In genomic region chr19:10305139-10305806, GRCh38 we compare ENCODE assay signal across 12 cellular contexts. TPM values are rescaled to one million over a fixed set of nuclear protein-coding genes. Genes with fewer than 3 reads are reported as not detected.
DNase-seq lines count a peak whose midpoint lies in the region; ATAC-seq and TF ChIP-seq lines count a peak whose summit lies in the region.
"Had no signal": no experiment of that assay in that cellular context is flagged by ENCODE, and none has a peak within 500 bp of the region (broad histone marks: within the 10 kb centered on the region; RNA-seq: fewer than 3 reads in every experiment).

No MANE protein-coding gene starts in this region.

- peaks cover 9% of the 10 kb centered on the region for H3K27me3 Mint-ChIP-seq in CD4-positive, CD25-positive, alpha-beta regulatory T cell
- no peaks in the 10 kb centered on the region for H3K27me3 Mint-ChIP-seq in natural killer cell (ENCODE audit: low read depth in 2 of 2)
- H3K27me3 Mint-ChIP-seq: natural killer cell treated with Interleukin-12 subunit alpha and Interleukin-12 subunit beta and Interleukin-15 and Interleukin-18, amount 100 ng/mL, for 72 hours had no signal

- no peak for TF ChIP-seq CTCF in natural killer cell (IDR thresholded peaks at IDR 0.05)

- H3K27me3 ChIP-seq in CD4-positive, CD25-positive, alpha-beta regulatory T cell (ENCODE audit: control insufficient read depth, insufficient read depth, low read length) = no peaks in the 10 kb centered on the region
- H3K27me3 ChIP-seq in SJCRH30 = no peaks in the 10 kb centered on the region

- H3K9me3 ChIP-seq in CD4-positive, CD25-positive, alpha-beta regulatory T cell (ENCODE audit: control insufficient read depth in 2 of 2, low read length in 2 of 2) = no peaks in the 10 kb centered on the region
- H3K9me3 ChIP-seq in SJCRH30 (replicated peaks) = no peaks in the 10 kb centered on the region

- no peaks in the 10 kb centered on the region for H3K36me3 Mint-ChIP-seq in CD4-positive, CD25-positive, alpha-beta regulatory T cell
- H3K36me3 Mint-ChIP-seq in natural killer cell = no peaks in the 10 kb centered on the region
- H3K36me3 Mint-ChIP-seq: natural killer cell treated with Interleukin-12 subunit alpha and Interleukin-12 subunit beta and Interleukin-15 and Interleukin-18, amount 100 ng/mL, for 72 hours had no signal

- intact Hi-C loops in natural killer cell (cut with micrococcal nuclease) = no loop called here

- H3K27ac Mint-ChIP-seq in CD4-positive, CD25-positive, alpha-beta regulatory T cell = peak overlapping the region in 2 of 3 donors; percentile 11 to 26
- no peak overlapping the region for H3K27ac Mint-ChIP-seq in natural killer cell
- H3K27ac Mint-ChIP-seq: endodermal cell; natural killer cell treated with Interleukin-12 subunit alpha and Interleukin-12 subunit beta and Interleukin-15 and Interleukin-18, amount 100 ng/mL, for 72 hours had no signal

- H3K4me1 Mint-ChIP-seq in CD4-positive, CD25-positive, alpha-beta regulatory T cell = no peaks in the 10 kb centered on the region
- H3K4me1 Mint-ChIP-seq in natural killer cell = no peaks in the 10 kb centered on the region
- H3K4me1 Mint-ChIP-seq: endodermal cell had no signal

- H3K4me3 ChIP-seq in CD4-positive, CD25-positive, alpha-beta regulatory T cell (ENCODE audit: low read depth, low read length) = no peak overlapping the region
- no peak overlapping the region for H3K4me3 ChIP-seq in SJCRH30

- ATAC-seq in CD4-positive, CD25-positive, alpha-beta regulatory T cell (ENCODE audit: low read depth in 2 of 2) = no peak
- ATAC-seq in natural killer cell = no peak
- no peak for ATAC-seq in GM18858 (IDR thresholded peaks at IDR 0.05; ENCODE audit: unreplicated experiment)
- ATAC-seq: activated naive CD4-positive, alpha-beta T cell treated with anti-CD3 and anti-CD28 coated beads, Interleukin-2, amount 50 U/mL, for 72 hours; natural killer cell treated with Interleukin-12 subunit alpha and Interleukin-12 subunit beta and Interleukin-15 and Interleukin-18, amount 100 ng/mL, for 72 hours had no signal

- H3K27ac ChIP-seq in CD4-positive, CD25-positive, alpha-beta regulatory T cell (ENCODE audit: insufficient read depth, low read length, poor library complexity, severe bottlenecking) = no peak overlapping the region
- H3K27ac ChIP-seq in SJCRH30 = no peak overlapping the region

- DNase-seq in CD4-positive, CD25-positive, alpha-beta regulatory T cell = no peak
- DNase-seq in MV-4-11 (lab: John Stamatoyannopoulos, UW) (peak; percentile 85), anterior cingulate cortex (lab: John Stamatoyannopoulos, UW) (peak in 48 of 58 donors; percentile 6 to 82 (median 39)), myocyte (ENCODE audit: low read depth) (peak; percentile 79), natural killer cell (no peak), NCI-H510A (lab: John Stamatoyannopoulos, UW) (no peak), SJCRH30 (no peak)
- DNase-seq: endodermal cell; stimulated activated CD4-positive, alpha-beta T cell treated with anti-CD3 and anti-CD28 coated beads, Interleukin-4, amount 100 ng/mL, for 1 hour had no signal

- H3K9me3 Mint-ChIP-seq in CD4-positive, CD25-positive, alpha-beta regulatory T cell = no peaks in the 10 kb centered on the region
- H3K9me3 Mint-ChIP-seq in natural killer cell = no peaks in the 10 kb centered on the region
- H3K9me3 Mint-ChIP-seq: activated naive CD4-positive, alpha-beta T cell treated with anti-CD3 and anti-CD28 coated beads, Interleukin-2, amount 50 U/mL, for 72 hours; endodermal cell; natural killer cell treated with Interleukin-12 subunit alpha and Interleukin-12 subunit beta and Interleukin-15 and Interleukin-18, amount 100 ng/mL, for 72 hours had no signal

- no peaks in the 10 kb centered on the region for H3K4me1 ChIP-seq in CD4-positive, CD25-positive, alpha-beta regulatory T cell (ENCODE audit: control insufficient read depth, insufficient read depth, low read length, poor library complexity, severe bottlenecking)
- H3K4me1 ChIP-seq in SJCRH30 = no peaks in the 10 kb centered on the region

- H3K36me3 ChIP-seq in CD4-positive, CD25-positive, alpha-beta regulatory T cell (ENCODE audit: control insufficient read depth, insufficient read depth, low read length) = no peaks in the 10 kb centered on the region
- H3K36me3 ChIP-seq in SJCRH30 = no peaks in the 10 kb centered on the region

- no peak overlapping the region for H3K4me3 Mint-ChIP-seq in CD4-positive, CD25-positive, alpha-beta regulatory T cell
- no peak overlapping the region for H3K4me3 Mint-ChIP-seq in natural killer cell
- H3K4me3 Mint-ChIP-seq: endodermal cell; natural killer cell treated with Interleukin-12 subunit alpha and Interleukin-12 subunit beta and Interleukin-15 and Interleukin-18, amount 100 ng/mL, for 72 hours had no signal

RNA-seq across cellular contexts. Expression of gene ZGLP1, which starts 4.3 kb away (rescaled TPM):
- total RNA-seq in CD4-positive, CD25-positive, alpha-beta regulatory T cell = 2.8 TPM
- under 1 TPM in 1 of 4 donors, not detected in 3; 0.32 TPM for polyA plus RNA-seq in CD4-positive, CD25-positive, alpha-beta regulatory T cell
- 1.8 and 4.2 TPM in 2 replicates for total RNA-seq in myocyte
- polyA plus RNA-seq in myocyte (2012) = 5.4 TPM
- 1 to 10 TPM; 1.4 to 2.2 (median 1.9) TPM for total RNA-seq in natural killer cell
- total RNA-seq in SJCRH30 (2014; rRNA removed; shearing (Covaris generic)) = 0.89 and 2.1 TPM in 2 replicates

RNA-seq across cellular contexts. Expression of gene FDX2, which starts 10.5 kb away (rescaled TPM):
- 3.5 TPM for total RNA-seq in CD4-positive, CD25-positive, alpha-beta regulatory T cell
- polyA plus RNA-seq in CD4-positive, CD25-positive, alpha-beta regulatory T cell = 10 to 100 TPM; 13.1 to 16.5 (median 13.5) TPM
- 39.4 and 45.8 TPM in 2 replicates for total RNA-seq in myocyte
- polyA plus RNA-seq in myocyte (2012) = 74.6 TPM
- total RNA-seq in natural killer cell = 1 to 10 TPM; 1.7 to 4.1 (median 4.0) TPM
- total RNA-seq in SJCRH30 (2014; rRNA removed; shearing (Covaris generic)) = 11.5 and 17.5 TPM in 2 replicates

RNA-seq across cellular contexts. Expression of gene ICAM5, which starts 15.5 kb away (rescaled TPM):
- 0.20 TPM for total RNA-seq in CD4-positive, CD25-positive, alpha-beta regulatory T cell
- polyA plus RNA-seq in CD4-positive, CD25-positive, alpha-beta regulatory T cell = not detected
- total RNA-seq in myocyte (7.2 and 8.3 TPM in 2 replicates), natural killer cell (1 to 10 TPM; 1.1 to 1.6 (median 1.5) TPM)
- 5.5 TPM for polyA plus RNA-seq in myocyte (2012)
- 0.22 and 0.28 TPM in 2 replicates for total RNA-seq in SJCRH30 (2014; rRNA removed; shearing (Covaris generic))

RNA-seq across cellular contexts. Expression of gene ICAM4, which starts 18.5 kb away (rescaled TPM):
- total RNA-seq in CD4-positive, CD25-positive, alpha-beta regulatory T cell = 0.67 TPM
- polyA plus RNA-seq in CD4-positive, CD25-positive, alpha-beta regulatory T cell = under 1 TPM; 0.20 to 0.67 (median 0.41) TPM
- total RNA-seq in myocyte (1.4 and 3.2 TPM in 2 replicates), natural killer cell (1 to 10 TPM; 1.3 to 3.6 (median 3.0) TPM)
- polyA plus RNA-seq in myocyte (2012) = 0.49 TPM
- total RNA-seq in SJCRH30 (2014; rRNA removed; shearing (Covaris generic)) = 1.7 and 2.8 TPM in 2 replicates

RNA-seq across cellular contexts. Expression of gene RAVER1, which starts 28.1 kb away (rescaled TPM):
- total RNA-seq in CD4-positive, CD25-positive, alpha-beta regulatory T cell = 39.0 TPM
- polyA plus RNA-seq in CD4-positive, CD25-positive, alpha-beta regulatory T cell = 10 to 100 TPM; 10.6 to 13.6 (median 10.7) TPM
- total RNA-seq in myocyte = 11.9 and 12.5 TPM in 2 replicates
- 13.7 TPM for polyA plus RNA-seq in myocyte (2012)
- total RNA-seq in natural killer cell = 10 to 100 TPM; 42.5 to 64.3 (median 55.9) TPM
- total RNA-seq in SJCRH30 (2014; rRNA removed; shearing (Covaris generic)) = 20.1 and 21.3 TPM in 2 replicates

Comparison
In these comparisons a context has a peak if more than half of its experiments do, and no peak if none do; other contexts are left out.
1. DNase-seq: peak in MV-4-11 (single experiment), anterior cingulate cortex (48 of 58) and myocyte (single experiment); none in CD4-positive, CD25-positive, alpha-beta regulatory T cell (0 of 3), natural killer cell (single experiment), NCI-H510A (single experiment) and SJCRH30 (0 of 2).
2. H3K27ac Mint-ChIP-seq: peak in CD4-positive, CD25-positive, alpha-beta regulatory T cell (2 of 3); none in natural killer cell (0 of 2).